In the genomic region with DNA sequence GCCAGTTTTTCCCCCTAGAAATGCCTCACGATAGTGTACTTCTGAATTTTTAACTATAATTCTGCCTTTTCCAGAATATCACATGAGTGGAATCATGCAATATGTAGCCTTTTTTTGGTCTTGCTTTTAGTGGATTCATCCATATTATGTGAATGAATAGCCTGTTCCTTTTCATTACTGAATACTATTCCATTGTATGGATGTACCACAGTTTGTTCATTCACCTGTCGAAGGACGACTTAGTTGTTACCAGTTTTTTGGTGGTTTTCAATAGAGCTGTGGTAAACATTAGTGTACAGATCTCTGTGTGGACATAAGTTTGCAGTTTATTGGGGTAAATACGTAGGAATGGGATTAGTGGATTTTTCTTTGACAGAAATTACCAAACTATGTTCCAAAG, we compare ENCODE assay signal across 33 cellular contexts.
"Had no signal": no experiment of that assay in that cellular context is flagged by ENCODE, and none has a peak within 500 bp of the region (broad histone marks: within the 10 kb centered on the region; RNA-seq: fewer than 3 reads in every experiment).

No MANE protein-coding gene starts in this region.

- H3K27me3 ChIP-seq: adrenal gland, body of pancreas, brain microvascular endothelial cell had no signal

- H3K27ac ChIP-seq: adrenal gland, body of pancreas, brain microvascular endothelial cell, breast epithelium, VCaP had no signal

- FAIRE-seq: TTC549 had no signal

- ATAC-seq: activated CD8-positive, alpha-beta T cell treated with anti-CD3 and anti-CD28 coated beads for 36 hours; activated naive CD4-positive, alpha-beta T cell treated with anti-CD3 and anti-CD28 coated beads, Interleukin-2, amount 50 U/mL, for 72 hours; activated T-cell treated with anti-CD3 and anti-CD28 coated beads, Interleukin-2, amount 50 U/mL, for 4 hours; activated T-cell treated with anti-CD3 and anti-CD28 coated beads, Interleukin-2, amount 50 U/mL, for 72 hours; activated T-helper 17 cell treated with anti-CD3 and anti-CD28 coated beads, Interleukin-2, amount 50 U/mL, for 72 hours; body of pancreas had no signal

- H3K4me1 ChIP-seq: adrenal gland, breast epithelium had no signal

- H3K9me3 ChIP-seq: adrenal gland, body of pancreas had no signal

- H3K4me3 ChIP-seq: adrenal gland, body of pancreas, breast epithelium had no signal

- DNase-seq: activated B cell treated with CpG ODN at 0.5 μM for 24 hours; activated CD4-positive, alpha-beta memory T cell treated with anti-CD3 and anti-CD28 coated beads for 36 hours; activated CD4-positive, alpha-beta T cell treated with anti-CD3 and anti-CD28 coated beads for 4 hours; activated CD4-positive, alpha-beta T cell treated with anti-CD3 and anti-CD28 coated beads, Interleukin-2, amount 10 ng/mL, durations not matched to agents 24 days and 14 days; activated CD4-positive, alpha-beta T cell treated with anti-CD3 and anti-CD28 coated beads, Interleukin-2, amount 50 U/mL, for 1 hour; activated CD4-positive, alpha-beta T cell treated with anti-CD3 and anti-CD28 coated beads, Interleukin-2, amount 50 U/mL, for 4 hours; activated CD4-positive, CD25-positive, alpha-beta regulatory T cell treated with anti-CD3 and anti-CD28 coated beads, Interleukin-2, amount 50 U/mL, for 72 hours; activated CD8-positive, alpha-beta memory T cell treated with anti-CD3 and anti-CD28 coated beads, Interleukin-2, amount 50 U/mL, for 4 hours; activated CD8-positive, alpha-beta T cell treated with anti-CD3 and anti-CD28 coated beads for 36 hours; activated effector memory CD4-positive, alpha-beta T cell treated with anti-CD3 and anti-CD28 coated beads, Interleukin-2, amount 50 U/mL, for 16 hours; activated gamma-delta T cell treated with Interleukin-2 at 50 U/mL for 16 hours; activated naive CD4-positive, alpha-beta T cell; activated naive CD4-positive, alpha-beta T cell treated with anti-CD3 and anti-CD28 coated beads for 36 hours; activated naive CD4-positive, alpha-beta T cell treated with anti-CD3 and anti-CD28 coated beads, Interleukin-2, amount 50 U/mL, for 16 hours; activated naive CD8-positive, alpha-beta T cell treated with anti-CD3 and anti-CD28 coated beads for 36 hours; activated T-cell treated with anti-CD3 and anti-CD28 coated beads for 4 hours; activated T-cell treated with anti-CD3 and anti-CD28 coated beads, Interleukin-2, amount 50 U/mL, for 1 hour; activated T-cell treated with anti-CD3 and anti-CD28 coated beads, Interleukin-2, amount 50 U/mL, for 4 hours; activated T-cell treated with anti-CD3 and anti-CD28 coated beads, Interleukin-2, amount 50 U/mL, for 72 hours; adrenal gland; amniotic stem cell; aorta; body of pancreas; brain microvascular endothelial cell; central memory CD4-positive, alpha-beta T cell; T-helper 1 cell; T-helper 2 cell; T-helper 9 cell had no signal

- H3K36me3 ChIP-seq: adrenal gland, brain microvascular endothelial cell, breast epithelium had no signal
